8 cellular contexts compared by ENCODE assay signal in the genomic region with DNA sequence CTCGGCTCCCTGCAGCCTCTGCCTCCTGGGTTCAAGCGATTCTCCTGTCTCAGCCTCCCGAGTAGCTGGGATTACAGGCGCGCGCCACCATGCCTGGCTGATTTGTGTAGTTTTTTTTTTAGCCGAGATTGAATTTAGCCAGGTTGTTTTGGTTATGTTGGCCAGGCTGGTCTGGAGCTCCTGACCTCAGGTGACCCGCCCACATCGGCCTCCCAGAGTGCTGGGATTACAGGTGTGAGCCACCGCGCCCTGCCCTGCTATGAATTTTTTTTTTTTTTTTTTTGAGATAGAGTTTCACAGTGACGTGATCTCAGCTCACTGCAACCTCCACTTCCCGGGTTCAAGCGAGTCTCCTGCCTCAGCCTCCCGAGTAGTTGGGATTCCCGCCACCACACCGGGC. TPM values are rescaled to one million over a fixed set of nuclear protein-coding genes. Genes with fewer than 3 reads are reported as not detected.
DNase-seq lines count a peak whose midpoint lies in the region; ATAC-seq and TF ChIP-seq lines count a peak whose summit lies in the region.
"Not testable (repeated sequence)": the region's sequence is repeated elsewhere in the genome, so short reads cannot be mapped to it uniquely, and the experiment has no call there.

No MANE protein-coding gene starts in this region.

- H3K4me3 Mint-ChIP-seq in activated T-helper 2 cell treated with anti-CD3 and anti-CD28 coated beads, Interferon-gamma antibody, Interleukin-2, Interleukin-4, amounts not matched to agents 10 μg/mL and 5 μg/mL and 100 μg/mL, durations not matched to agents 14 hours and 24 hours and 36 hours (ENCODE audit: low read depth): peak overlapping the region; percentile 99
- H3K4me3 Mint-ChIP-seq in natural killer cell: peak overlapping the region; percentile 100

- not testable (repeated sequence) for H3K27me3 ChIP-seq in BJ (ENCODE audit: control insufficient read depth, insufficient read depth, low read length); duodenal mucosa (ENCODE audit: control insufficient read depth in 1 of 2, insufficient read depth in 2 of 2, low read length in 2 of 2); hepatocyte; stomach

- CTCF ChIA-PET in BJ (lab: Yijun Ruan, JAX): not testable (repeated sequence)
- CTCF ChIA-PET in HEK293T (lab: Yijun Ruan, JAX): interaction anchor here (0.7 kb wide), 1 partner anchor 376 kb away, joined by 5 read pairs; no protein-coding TSS in a partner anchor

- 79% methylated on average over 16 of the region's 17 CpGs for WGBS in hepatocyte (ENCODE audit: low lambda C conversion rate, missing lambda C conversion rate)
- 70 to 80% (median 77%) methylated on average over 17 of the region's 17 CpGs for WGBS in stomach, 5 donors

- H3K9me3 Mint-ChIP-seq in activated T-helper 2 cell treated with anti-CD3 and anti-CD28 coated beads, Interferon-gamma antibody, Interleukin-2, Interleukin-4, amounts not matched to agents 10 μg/mL and 5 μg/mL and 100 μg/mL, durations not matched to agents 14 hours and 24 hours and 36 hours; natural killer cell: not testable (repeated sequence)

- peaks cover 29% of the 10 kb centered on the region for H3K4me1 Mint-ChIP-seq in activated T-helper 2 cell treated with anti-CD3 and anti-CD28 coated beads, Interferon-gamma antibody, Interleukin-2, Interleukin-4, amounts not matched to agents 10 μg/mL and 5 μg/mL and 100 μg/mL, durations not matched to agents 14 hours and 24 hours and 36 hours (ENCODE audit: low read depth)
- peaks cover 44 to 48% of the 10 kb centered on the region in 2 donors for H3K4me1 Mint-ChIP-seq in natural killer cell

- not testable (repeated sequence) for ATAC-seq in natural killer cell

- peak overlapping the region; percentile 100 for H3K27ac Mint-ChIP-seq in activated T-helper 2 cell treated with anti-CD3 and anti-CD28 coated beads, Interferon-gamma antibody, Interleukin-2, Interleukin-4, amounts not matched to agents 10 μg/mL and 5 μg/mL and 100 μg/mL, durations not matched to agents 14 hours and 24 hours and 36 hours
- H3K27ac Mint-ChIP-seq in natural killer cell: peak overlapping the region; percentile 100

- not testable (repeated sequence) for H3K36me3 ChIP-seq in BJ (ENCODE audit: control insufficient read depth, insufficient read depth, low read length); hepatocyte (replicated peaks; ENCODE audit: insufficient read depth, low read depth)
- H3K36me3 ChIP-seq in duodenal mucosa (ENCODE audit: control insufficient read depth in 1 of 2, insufficient read depth in 2 of 2, low read length in 2 of 2) (peaks cover 0 to 32% of the 10 kb centered on the region in 2 donors), stomach (peaks cover 19 to 33% (median 28%) of the 10 kb centered on the region in 4 donors)

- H3K9ac ChIP-seq in duodenal mucosa (ENCODE audit: low read depth in 1 of 2, low read length in 2 of 2): peak overlapping the region in 1 of 2 donors; percentile 99

- not testable (repeated sequence) for H3K9me2 ChIP-seq in hepatocyte (replicated peaks; ENCODE audit: insufficient read depth)

- not testable (repeated sequence) for H3K27ac ChIP-seq in duodenal mucosa (ENCODE audit: low read depth, low read length)
- peak overlapping the region; percentile 91 for H3K27ac ChIP-seq in hepatocyte
- H3K27ac ChIP-seq in stomach: peak overlapping the region in 4 of 5 donors; percentile 98 to 100 (median 100)

- H3K36me3 Mint-ChIP-seq in activated T-helper 2 cell treated with anti-CD3 and anti-CD28 coated beads, Interferon-gamma antibody, Interleukin-2, Interleukin-4, amounts not matched to agents 10 μg/mL and 5 μg/mL and 100 μg/mL, durations not matched to agents 14 hours and 24 hours and 36 hours (ENCODE audit: low read depth): peaks cover 64% of the 10 kb centered on the region
- H3K36me3 Mint-ChIP-seq in natural killer cell: not testable (repeated sequence)

- peak overlapping the region; percentile 52 for H3K4me3 ChIP-seq in BJ (ENCODE audit: low read depth, low read length)
- H3K4me3 ChIP-seq in duodenal mucosa (ENCODE audit: low read depth in 1 of 2, low read length in 2 of 2): peak overlapping the region; percentile 88 to 99
- H3K4me3 ChIP-seq in hepatocyte: not testable (repeated sequence)
- H3K4me3 ChIP-seq in stomach: peak overlapping the region; percentile 77 to 88 (median 82)

- DNase-seq in BJ (ENCODE audit: low read depth); HEK293T (ENCODE audit: extremely low spot score); activated T-helper 2 cell treated with anti-CD3 and anti-CD28 coated beads, Interferon-gamma antibody, Interleukin-2, Interleukin-4, amounts not matched to agents 10 μg/mL and 5 μg/mL and 100 μg/mL, durations not matched to agents 14 hours and 24 hours and 36 hours (ENCODE audit: low spot score); hepatocyte (ENCODE audit: low spot score); natural killer cell; stomach: not testable (repeated sequence)
- DNase-seq in RPMI8226: peak; percentile 4

- peak overlapping the region; percentile 93 for H3K4me2 ChIP-seq in hepatocyte

- TF ChIP-seq CTCF in BJ (IDR thresholded peaks at IDR 0.05; ENCODE audit: insufficient read depth, low read depth, low read length); hepatocyte (IDR thresholded peaks at IDR 0.05; ENCODE audit: poor library complexity); natural killer cell (IDR thresholded peaks at IDR 0.05); stomach (IDR thresholded peaks at IDR 0.05): not testable (repeated sequence)

- peaks cover 53% of the 10 kb centered on the region for H3K79me2 ChIP-seq in hepatocyte

- TF ChIP-seq EP300 in stomach (IDR thresholded peaks at IDR 0.05): not testable (repeated sequence)

- H3K9me3 ChIP-seq in duodenal mucosa (ENCODE audit: control insufficient read depth in 1 of 2, low read length in 2 of 2); hepatocyte (ENCODE audit: low read depth); stomach: not testable (repeated sequence)

- POLR2A ChIA-PET in BJ (lab: Charles Lee): not testable (repeated sequence)
- POLR2A ChIA-PET in HEK293T (lab: Yijun Ruan, JAX): interaction anchor here (0.7 to 1.3 kb wide), 3 partner anchors 16 to 757 kb away, joined by 3 to 5 read pairs (median 4); no protein-coding TSS in a partner anchor

- peak overlapping the region; percentile 70 for H2AFZ ChIP-seq in hepatocyte

- peaks cover 20% of the 10 kb centered on the region for H4K20me1 ChIP-seq in hepatocyte (ENCODE audit: insufficient read depth, poor library complexity, severe bottlenecking)

- intact Hi-C loops in activated T-helper 2 cell treated with anti-CD3 and anti-CD28 coated beads, Interferon-gamma antibody, Interleukin-2, Interleukin-4, amounts not matched to agents 10 μg/mL and 5 μg/mL and 100 μg/mL, durations not matched to agents 14 hours and 24 hours and 36 hours (cut with micrococcal nuclease): loop anchor here (1.0 to 10.0 kb wide), 6 partner anchors 131 to 672 kb away; partner anchors contain the start of gene RAB18
- intact Hi-C loops in natural killer cell (cut with micrococcal nuclease): loop anchor here (5.0 to 10.0 kb wide), 4 partner anchors 71 to 1376 kb away; partner anchors contain the start of gene WAC
- intact Hi-C loops in stomach (cut with DNase I; ENCODE audit: low total_unique reads): not testable (repeated sequence)

- not testable (repeated sequence) for TF ChIP-seq POLR2A in stomach (IDR thresholded peaks at IDR 0.05)

- not testable (repeated sequence) for H3K27me3 Mint-ChIP-seq in activated T-helper 2 cell treated with anti-CD3 and anti-CD28 coated beads, Interferon-gamma antibody, Interleukin-2, Interleukin-4, amounts not matched to agents 10 μg/mL and 5 μg/mL and 100 μg/mL, durations not matched to agents 14 hours and 24 hours and 36 hours (ENCODE audit: low read depth); natural killer cell (ENCODE audit: low read depth in 2 of 2)

- H3K4me1 ChIP-seq in duodenal mucosa (ENCODE audit: control insufficient read depth in 1 of 2, insufficient read depth in 2 of 2, low read length in 2 of 2): peaks cover 16 to 17% of the 10 kb centered on the region in 2 donors
- H3K4me1 ChIP-seq in hepatocyte (ENCODE audit: insufficient read depth): peaks cover 24% of the 10 kb centered on the region
- peaks cover 14 to 50% (median 34%) of the 10 kb centered on the region in 4 donors for H3K4me1 ChIP-seq in stomach

RNA-seq across cellular contexts. Expression of gene MASTL, which starts 1.4 kb away (rescaled TPM):
- 3.1 and 5.5 TPM in 2 replicates for polyA plus RNA-seq in BJ (2011; rRNA removed)
- 2.1 and 2.7 TPM in 2 replicates for polyA minus RNA-seq in BJ (2011; rRNA and poly(A)+ RNA removed)
- total RNA-seq in activated T-helper 2 cell treated with anti-CD3 and anti-CD28 coated beads, Interferon-gamma antibody, Interleukin-2, Interleukin-4, amounts not matched to agents 10 μg/mL and 5 μg/mL and 100 μg/mL, durations not matched to agents 14 hours and 24 hours and 36 hours: 26.7 and 29.7 TPM in 2 replicates
- 9.9 and 11.1 TPM in 2 replicates for total RNA-seq in hepatocyte
- 3.5 and 4.8 TPM in 2 replicates for polyA plus RNA-seq in hepatocyte
- total RNA-seq in natural killer cell: 10 to 100 TPM; 10.1 to 21.2 (median 11.5) TPM
- total RNA-seq in stomach: 10 to 100 TPM in 2 of 5 donors, 1 to 10 TPM in 3; 3.6 to 16.7 (median 8.5) TPM
- 1 to 10 TPM; 2.9 to 4.3 (median 2.9) TPM for polyA plus RNA-seq in stomach

RNA-seq across cellular contexts. Expression of gene YME1L1, which starts 2.4 kb away (rescaled TPM):
- polyA plus RNA-seq in BJ (2011; rRNA removed): 37.7 and 89.6 TPM in 2 replicates
- 23.7 and 24.1 TPM in 2 replicates for polyA minus RNA-seq in BJ (2011; rRNA and poly(A)+ RNA removed)
- total RNA-seq in activated T-helper 2 cell treated with anti-CD3 and anti-CD28 coated beads, Interferon-gamma antibody, Interleukin-2, Interleukin-4, amounts not matched to agents 10 μg/mL and 5 μg/mL and 100 μg/mL, durations not matched to agents 14 hours and 24 hours and 36 hours: 146 and 152 TPM in 2 replicates
- 96.9 and 108 TPM in 2 replicates for total RNA-seq in hepatocyte
- polyA plus RNA-seq in hepatocyte: 72.4 and 78.7 TPM in 2 replicates
- 100 to 1,000 TPM; 124 to 132 (median 127) TPM for total RNA-seq in natural killer cell
- total RNA-seq in stomach: 100 to 1,000 TPM in 2 of 5 donors, 10 to 100 TPM in 3; 20.9 to 129 (median 40.3) TPM
- polyA plus RNA-seq in stomach: 10 to 100 TPM; 22.1 to 41.7 (median 28.5) TPM

RNA-seq across cellular contexts. Expression of gene ANKRD26, which starts 56.3 kb away (rescaled TPM):
- polyA plus RNA-seq in BJ (2011; rRNA removed) (0.69 and 1.6 TPM in 2 replicates), hepatocyte (7.7 and 13.7 TPM in 2 replicates), stomach (1 to 10 TPM; 1.2 to 1.7 (median 1.6) TPM)
- 0.81 and 2.7 TPM in 2 replicates for polyA minus RNA-seq in BJ (2011; rRNA and poly(A)+ RNA removed)
- 5.5 and 6.5 TPM in 2 replicates for total RNA-seq in activated T-helper 2 cell treated with anti-CD3 and anti-CD28 coated beads, Interferon-gamma antibody, Interleukin-2, Interleukin-4, amounts not matched to agents 10 μg/mL and 5 μg/mL and 100 μg/mL, durations not matched to agents 14 hours and 24 hours and 36 hours
- total RNA-seq in hepatocyte (8.7 and 9.1 TPM in 2 replicates), natural killer cell (10 to 100 TPM in 1 of 3 donors, 1 to 10 TPM in 2; 7.0 to 10.8 (median 9.2) TPM), stomach (10 to 100 TPM in 4 of 5 donors, 1 to 10 TPM in 1; 3.8 to 46.1 (median 15.6) TPM)
